Comparison of ENCODE assay signal across 13 cellular contexts in genomic region chr1:220217383-220217988, GRCh38. TPM values are rescaled to one million over a fixed set of nuclear protein-coding genes. Genes with fewer than 3 reads are reported as not detected.
A peak's percentile ranks its signal among the peaks of the same experiment; 100 is the strongest.
DNase-seq lines count a peak whose midpoint lies in the region; TF ChIP-seq lines count a peak whose summit lies in the region.
"Had no signal": no experiment of that assay in that cellular context is flagged by ENCODE, and none has a peak within 500 bp of the region (broad histone marks: within the 10 kb centered on the region; RNA-seq: fewer than 3 reads in every experiment).

No MANE protein-coding gene starts in this region.

- DNase-seq in SIG-M5 treated with dmso at 0.1 percent for 504 hours (lab: John Stamatoyannopoulos, UW; ENCODE audit: unreplicated experiment), result peak; percentile 30
- DNase-seq in SIG-M5 (lab: John Stamatoyannopoulos, UW), result no peak
- peak; percentile 6 to 19 for DNase-seq in NCI-H2081 (lab: John Stamatoyannopoulos, UW)
- DNase-seq in colonic mucosa, result peak; percentile 29
- no peak for DNase-seq in retinal pigment epithelial cell (ENCODE audit: low read depth)
- DNase-seq in MG63, result no peak
- DNase-seq in middle frontal gyrus (ENCODE audit: extremely low spot score, low spot score), result no peak
- no peak for DNase-seq in GM19238 (ENCODE audit: insufficient read length, low spot score)
- DNase-seq: activated CD8-positive, alpha-beta T cell treated with anti-CD3 and anti-CD28 coated beads, Interleukin-2, amount 10 ng/mL, durations not matched to agents 7 days and 5 days; C1 segment of cervical spinal cord; KG1; occipital lobe; stimulated activated naive CD4-positive, alpha-beta T cell had no signal

- no peak overlapping the region for H3K9ac ChIP-seq in colonic mucosa (ENCODE audit: low read depth in 2 of 2, low read length in 2 of 2)

- H3K4me1 ChIP-seq in colonic mucosa, result no peaks in the 10 kb centered on the region

- no peaks in the 10 kb centered on the region for H3K36me3 ChIP-seq in colonic mucosa
- H3K36me3 ChIP-seq in MG63, result 0 out of 2 replicates have a peak, but pooled peaks cover 4% of the 10 kb centered on the region

- H3K4me3 ChIP-seq in colonic mucosa, result no peak overlapping the region
- no peak overlapping the region for H3K4me3 ChIP-seq in retinal pigment epithelial cell (ENCODE audit: low read length)
- H3K4me3 ChIP-seq in MG63, result no peak overlapping the region

- H3K27ac ChIP-seq in colonic mucosa, result no peak overlapping the region

- intact Hi-C loops in colonic mucosa (cut with DNase I), result no loop called here

- no peaks in the 10 kb centered on the region for H3K9me3 ChIP-seq in colonic mucosa
- no peaks in the 10 kb centered on the region for H3K9me3 ChIP-seq in MG63

- no peaks in the 10 kb centered on the region for H3K27me3 ChIP-seq in colonic mucosa
- no peaks in the 10 kb centered on the region for H3K27me3 ChIP-seq in MG63

- TF ChIP-seq CTCF in colonic mucosa (IDR thresholded peaks at IDR 0.05) (peak; percentile 45), retinal pigment epithelial cell (conservative IDR thresholded peaks at IDR 0.05; ENCODE audit: low read depth, low read length) (peak; percentile 59)

RNA-seq across cellular contexts. Expression of gene RAB3GAP2, which starts 54.8 kb away (rescaled TPM):
- 10 to 100 TPM; 33.2 to 34.2 TPM for total RNA-seq in colonic mucosa
- 16.3 and 16.8 TPM in 2 replicates for total RNA-seq in MG63 (2014; rRNA removed; shearing (Covaris generic); ENCODE audit: low replicate concordance)

Comparison
In these comparisons a context has a peak if more than half of its experiments do, and no peak if none do; other contexts are left out.
1. DNase-seq: peak in SIG-M5 treated with dmso at 0.1 percent for 504 hours (single experiment), NCI-H2081 (2 of 2) and colonic mucosa (single experiment); none in SIG-M5 (single experiment), retinal pigment epithelial cell (single experiment), MG63 (single experiment), middle frontal gyrus (single experiment) and GM19238 (single experiment).